ENCODE assay signal across 6 cellular contexts in the genomic region with DNA sequence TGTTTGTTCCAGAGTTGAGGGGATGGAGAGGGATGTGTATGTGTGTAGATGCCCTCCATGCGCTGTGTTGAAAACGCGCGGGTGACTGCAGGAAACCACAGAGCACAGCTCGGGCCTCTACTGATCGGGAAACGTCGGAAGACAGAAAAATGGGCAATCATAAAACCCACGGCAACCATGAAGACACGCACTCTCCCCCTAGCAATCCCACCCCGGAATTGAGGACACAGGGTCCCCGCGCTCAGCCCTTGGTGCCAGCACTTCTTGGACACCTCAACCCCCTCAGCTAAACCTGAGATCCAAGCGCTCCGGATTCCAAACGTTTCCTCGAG. TPM values are rescaled to one million over a fixed set of nuclear protein-coding genes. Genes with fewer than 3 reads are reported as not detected.
DNase-seq lines count a peak whose midpoint lies in the region; ATAC-seq and TF ChIP-seq lines count a peak whose summit lies in the region.

No MANE protein-coding gene starts in this region.

- TF ChIP-seq RAD21 in neural cell (conservative IDR thresholded peaks at IDR 0.05): no peak

- H3K9me3 ChIP-seq in neural cell (ENCODE audit: low read length): no peaks in the 10 kb centered on the region

- H3K79me2 ChIP-seq in neural cell (replicated peaks; ENCODE audit: insufficient read depth, low read length): peaks cover 10% of the 10 kb centered on the region

- H3K9me2 ChIP-seq in neural cell (ENCODE audit: insufficient read depth, low read length): no peaks in the 10 kb centered on the region

- peak overlapping the region; percentile 99 for H3K4me3 Mint-ChIP-seq in brain

- H2AFZ ChIP-seq in neural cell (ENCODE audit: low read depth, low read length): peak overlapping the region; percentile 77

- H3K36me3 ChIP-seq in neural cell (ENCODE audit: insufficient read depth, low read length): no peaks in the 10 kb centered on the region

- no peaks in the 10 kb centered on the region for H3K9me3 Mint-ChIP-seq in brain

- no peaks in the 10 kb centered on the region for H4K20me1 ChIP-seq in neural cell (ENCODE audit: insufficient read depth)

- H3K27me3 ChIP-seq in neural cell (ENCODE audit: insufficient read depth, low read depth, low read length): no peaks in the 10 kb centered on the region

- TF ChIP-seq EP300 in neural cell (conservative IDR thresholded peaks at IDR 0.05; ENCODE audit: poor library complexity, severe bottlenecking): no peak

- peak overlapping the region; percentile 98 to 100 (median 99) for H3K27ac Mint-ChIP-seq in brain

- TF ChIP-seq CTCF in AG09309 (IDR thresholded peaks at IDR 0.05; ENCODE audit: control insufficient read depth, insufficient read depth, low read depth, low read length, missing control alignments) (no peak), brain (conservative IDR thresholded peaks at IDR 0.05) (no peak), neural cell (IDR thresholded peaks at IDR 0.05; ENCODE audit: poor library complexity, severe bottlenecking) (no peak), GM13976 (IDR thresholded peaks at IDR 0.05; ENCODE audit: borderline replicate concordance, control extremely low read depth, extremely low read depth, insufficient read depth, missing control alignments) (no peak)

- DNase-seq in AG09309 (ENCODE audit: low read depth) (no peak), GM13976 (ENCODE audit: low spot score) (no peak), 8988T (no peak)

- peaks cover 61% of the 10 kb centered on the region for H3K4me1 Mint-ChIP-seq in brain

- H3K9ac ChIP-seq in neural cell (ENCODE audit: low read length): peak overlapping the region; percentile 82

- H3F3A ChIP-seq in neural cell (ENCODE audit: insufficient read depth, low read length, poor library complexity, severe bottlenecking): no peaks in the 10 kb centered on the region

- peak; percentile 8 for ATAC-seq in HG03135 (IDR thresholded peaks at IDR 0.05; ENCODE audit: unreplicated experiment)

- H3K27ac ChIP-seq in neural cell (ENCODE audit: low read length): peak overlapping the region; percentile 86

- in situ Hi-C loops in GM13976 (cut with MboI; ENCODE audit: low sequenced_read_pairs, unreplicated experiment): no loop called here

- H3K4me3 ChIP-seq in AG09309 (ENCODE audit: control insufficient read depth, low read depth, low read length) (peak overlapping the region; percentile 92), neural cell (ENCODE audit: low read length) (peak overlapping the region; percentile 89)

- peaks cover 37% of the 10 kb centered on the region for H3K36me3 Mint-ChIP-seq in brain

- H3K27me3 Mint-ChIP-seq in brain: peaks cover 5% of the 10 kb centered on the region

- peak overlapping the region; percentile 99 for H3K4me2 ChIP-seq in neural cell (ENCODE audit: low read length)

TF ChIP-seq in neural cell, 6 proteins besides CTCF, POLR2A, EP300 and RAD21:
- TF ChIP-seq MXI1 (conservative IDR thresholded peaks at IDR 0.05; ENCODE audit: poor library complexity, severe bottlenecking) (no peak), SMC3 (conservative IDR thresholded peaks at IDR 0.05; ENCODE audit: poor library complexity) (no peak), EZH2 (IDR thresholded peaks at IDR 0.05; ENCODE audit: borderline replicate concordance, insufficient read depth, low read length, poor library complexity, severe bottlenecking) (no peak), TAF1 (IDR thresholded peaks at IDR 0.05; ENCODE audit: low read depth) (no peak), POLR2AphosphoS5 (IDR thresholded peaks at IDR 0.05) (no peak)
- TF ChIP-seq, protein P1, sequence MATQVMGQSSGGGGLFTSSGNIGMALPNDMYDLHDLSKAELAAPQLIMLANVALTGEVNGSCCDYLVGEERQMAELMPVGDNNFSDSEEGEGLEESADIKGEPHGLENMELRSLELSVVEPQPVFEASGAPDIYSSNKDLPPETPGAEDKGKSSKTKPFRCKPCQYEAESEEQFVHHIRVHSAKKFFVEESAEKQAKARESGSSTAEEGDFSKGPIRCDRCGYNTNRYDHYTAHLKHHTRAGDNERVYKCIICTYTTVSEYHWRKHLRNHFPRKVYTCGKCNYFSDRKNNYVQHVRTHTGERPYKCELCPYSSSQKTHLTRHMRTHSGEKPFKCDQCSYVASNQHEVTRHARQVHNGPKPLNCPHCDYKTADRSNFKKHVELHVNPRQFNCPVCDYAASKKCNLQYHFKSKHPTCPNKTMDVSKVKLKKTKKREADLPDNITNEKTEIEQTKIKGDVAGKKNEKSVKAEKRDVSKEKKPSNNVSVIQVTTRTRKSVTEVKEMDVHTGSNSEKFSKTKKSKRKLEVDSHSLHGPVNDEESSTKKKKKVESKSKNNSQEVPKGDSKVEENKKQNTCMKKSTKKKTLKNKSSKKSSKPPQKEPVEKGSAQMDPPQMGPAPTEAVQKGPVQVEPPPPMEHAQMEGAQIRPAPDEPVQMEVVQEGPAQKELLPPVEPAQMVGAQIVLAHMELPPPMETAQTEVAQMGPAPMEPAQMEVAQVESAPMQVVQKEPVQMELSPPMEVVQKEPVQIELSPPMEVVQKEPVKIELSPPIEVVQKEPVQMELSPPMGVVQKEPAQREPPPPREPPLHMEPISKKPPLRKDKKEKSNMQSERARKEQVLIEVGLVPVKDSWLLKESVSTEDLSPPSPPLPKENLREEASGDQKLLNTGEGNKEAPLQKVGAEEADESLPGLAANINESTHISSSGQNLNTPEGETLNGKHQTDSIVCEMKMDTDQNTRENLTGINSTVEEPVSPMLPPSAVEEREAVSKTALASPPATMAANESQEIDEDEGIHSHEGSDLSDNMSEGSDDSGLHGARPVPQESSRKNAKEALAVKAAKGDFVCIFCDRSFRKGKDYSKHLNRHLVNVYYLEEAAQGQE (IDR thresholded peaks at IDR 0.05; ENCODE audit: borderline replicate concordance): no peak

RNA-seq across cellular contexts. Expression of a gene that starts 0.2 kb away (rescaled TPM):
- polyA plus RNA-seq in brain (ENCODE audit: insufficient read depth, low read depth, low replicate concordance) (13.5 TPM), neural cell (6.8 and 8.4 TPM in 2 replicates)
- 4.1 and 4.5 TPM in 2 replicates for polyA minus RNA-seq in neural cell

RNA-seq across cellular contexts. Expression of a gene that starts 0.8 kb away (rescaled TPM):
- polyA plus RNA-seq in brain (ENCODE audit: insufficient read depth, low read depth, low replicate concordance) (2.3 TPM), neural cell (10.5 and 10.6 TPM in 2 replicates)
- 5.4 and 6.1 TPM in 2 replicates for polyA minus RNA-seq in neural cell

RNA-seq across cellular contexts. Expression of a gene that starts 6.1 kb away (rescaled TPM):
- 7.9 TPM for polyA plus RNA-seq in brain (ENCODE audit: insufficient read depth, low read depth, low replicate concordance)
- polyA plus RNA-seq in neural cell: 6.3 and 16.0 TPM in 2 replicates
- 13.6 and 19.4 TPM in 2 replicates for polyA minus RNA-seq in neural cell

RNA-seq across cellular contexts. Expression of a gene that starts 6.2 kb away (rescaled TPM):
- polyA plus RNA-seq in brain (ENCODE audit: insufficient read depth, low read depth, low replicate concordance) (103 TPM), neural cell (92.0 and 103 TPM in 2 replicates)
- 38.0 and 40.9 TPM in 2 replicates for polyA minus RNA-seq in neural cell

RNA-seq across cellular contexts. Expression of a gene that starts 7.6 kb away (rescaled TPM):
- polyA plus RNA-seq in brain (ENCODE audit: insufficient read depth, low read depth, low replicate concordance) (334 TPM), neural cell (209 and 248 TPM in 2 replicates)
- polyA minus RNA-seq in neural cell: 89.5 and 109 TPM in 2 replicates
